ENCODE assay signal across 1 cellular context in genomic region chr11:9972917-9973504, GRCh38.
TF ChIP-seq lines count a peak whose summit lies in the region.

No MANE protein-coding gene starts in this region.

TF ChIP-seq in H1, 55 proteins besides CTCF, POLR2A, EP300 and RAD21 (continued from another document):
- TF ChIP-seq, protein P1, sequence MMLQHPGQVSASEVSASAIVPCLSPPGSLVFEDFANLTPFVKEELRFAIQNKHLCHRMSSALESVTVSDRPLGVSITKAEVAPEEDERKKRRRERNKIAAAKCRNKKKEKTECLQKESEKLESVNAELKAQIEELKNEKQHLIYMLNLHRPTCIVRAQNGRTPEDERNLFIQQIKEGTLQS (IDR thresholded peaks at IDR 0.05; ENCODE audit: insufficient read depth, low read depth, low read length): no peak
- TF ChIP-seq NRF1 (IDR thresholded peaks at IDR 0.05; ENCODE audit: low read depth, low read length): no peak
- TF ChIP-seq NANOG (IDR thresholded peaks at IDR 0.05; ENCODE audit: insufficient read depth, low read depth, low read length, poor library complexity, severe bottlenecking): no peak
